ENCODE assay signal across 9 cellular contexts in the genomic region with DNA sequence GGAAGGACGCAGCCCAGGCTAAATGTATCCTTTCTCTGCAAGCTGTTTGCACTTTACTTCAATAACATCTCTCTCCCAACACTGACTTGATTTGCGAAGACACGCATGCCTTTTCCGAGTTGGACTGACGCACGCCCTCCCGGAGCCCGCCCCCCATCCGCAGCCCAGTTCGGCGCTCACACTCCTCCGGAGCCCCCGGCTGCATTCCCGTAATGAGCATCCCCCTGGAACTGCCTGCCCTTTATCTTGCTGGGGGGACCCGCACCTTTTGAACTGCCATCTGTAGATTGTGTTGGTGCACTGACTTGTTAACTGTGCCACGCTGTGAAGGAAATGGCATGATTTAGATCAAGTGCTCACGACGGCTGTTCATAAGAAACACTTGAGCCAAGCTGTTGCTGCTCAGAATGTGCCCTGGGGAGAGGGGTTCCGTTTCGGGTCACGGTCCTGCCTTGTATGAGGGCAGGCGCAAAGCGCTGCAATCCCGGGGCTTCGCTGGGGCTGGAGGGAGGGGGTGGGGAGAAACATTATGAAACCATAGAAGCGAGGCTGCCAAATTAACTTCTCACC.
DNase-seq lines count a peak whose midpoint lies in the region; ATAC-seq and TF ChIP-seq lines count a peak whose summit lies in the region.
"Had no signal": no experiment of that assay in that cellular context is flagged by ENCODE, and none has a peak within 500 bp of the region (broad histone marks: within the 10 kb centered on the region; RNA-seq: fewer than 3 reads in every experiment).

No MANE protein-coding gene starts in this region.

- H3K27ac ChIP-seq in BLaER1 treated with 17β-estradiol and CSF1 and Interleukin-3, amounts not matched to agents 10 nM and 100 nM, result no peak overlapping the region
- H3K27ac ChIP-seq in trophoblast cell (ENCODE audit: low read depth, low read length), result no peak overlapping the region
- no peak overlapping the region for H3K27ac ChIP-seq in PC-3 (ENCODE audit: low read length)

- H4K91ac ChIP-seq in trophoblast cell (ENCODE audit: low read depth, low read length), result no peak overlapping the region

- no peaks in the 10 kb centered on the region for H3K9me2 ChIP-seq in PC-3 (replicated peaks; ENCODE audit: low read length)

- no peak overlapping the region for H3K27ac Mint-ChIP-seq in T-helper 17 cell

- CTCF ChIA-PET in PC-3 (lab: Charles Lee), result no interaction called here

- peaks cover 23 to 34% (median 28%) of the 10 kb centered on the region in 11 experiments for H3K27me3 ChIP-seq in BLaER1 treated with 17β-estradiol and CSF1 and Interleukin-3, amounts not matched to agents 10 nM and 100 nM
- H3K27me3 ChIP-seq in trophoblast cell (ENCODE audit: insufficient read depth, low read length), result peaks cover 23% of the 10 kb centered on the region
- H3K27me3 ChIP-seq in PC-3 (ENCODE audit: low read length), result no peaks in the 10 kb centered on the region
- peaks cover 7% of the 10 kb centered on the region for H3K27me3 ChIP-seq in HAP-1 (ENCODE audit: low read depth)

- no peak for TF ChIP-seq CTCF in PC-3 (conservative IDR thresholded peaks at IDR 0.05; ENCODE audit: low read depth, low read length)

- H2BK120ac ChIP-seq in trophoblast cell (ENCODE audit: insufficient read depth, low read length, poor library complexity), result no peak overlapping the region

- no TSS peak for BruUV-seq in PC-3 (replicated peaks; lab: Mats Ljungman, UMichigan)

- no peaks in the 10 kb centered on the region for H3K36me3 Mint-ChIP-seq in T-helper 17 cell (ENCODE audit: low read depth)

- no peaks in the 10 kb centered on the region for H3K36me3 ChIP-seq in BLaER1 treated with 17β-estradiol and CSF1 and Interleukin-3, amounts not matched to agents 10 nM and 100 nM
- H3K36me3 ChIP-seq in trophoblast cell (ENCODE audit: control insufficient read depth in 1 of 2, insufficient read depth in 2 of 2, low read length in 2 of 2), result no peaks in the 10 kb centered on the region
- H3K36me3 ChIP-seq in PC-3 (ENCODE audit: low read depth, low read length), result no peaks in the 10 kb centered on the region
- no peaks in the 10 kb centered on the region for H3K36me3 ChIP-seq in HAP-1 (replicated peaks)

- 0 out of 22 replicates have a peak overlapping the region, but pooled peaks of 1 of the 11 experiments have one; percentile 2 for H3K9ac ChIP-seq in BLaER1 treated with 17β-estradiol and CSF1 and Interleukin-3, amounts not matched to agents 10 nM and 100 nM
- H3K9ac ChIP-seq in trophoblast cell (ENCODE audit: low read length) (no peak overlapping the region), PC-3 (ENCODE audit: low read length) (no peak overlapping the region)

- no peak overlapping the region for H2AK5ac ChIP-seq in trophoblast cell (ENCODE audit: low read length)

- H4K20me1 ChIP-seq in BLaER1 treated with 17β-estradiol and CSF1 and Interleukin-3, amounts not matched to agents 10 nM and 100 nM, result no peaks in the 10 kb centered on the region
- no peaks in the 10 kb centered on the region for H4K20me1 ChIP-seq in PC-3 (ENCODE audit: low read length)

- H2BK5ac ChIP-seq in trophoblast cell (ENCODE audit: low read depth, low read length, poor library complexity), result no peak overlapping the region

- H4K8ac ChIP-seq in trophoblast cell (ENCODE audit: low read depth, low read length), result no peak overlapping the region

- DNase-seq in T-helper 17 cell, result no peak
- peak; percentile 26 for DNase-seq in left cardiac atrium
- no peak for DNase-seq in trophoblast cell
- no peak for DNase-seq in PC-3
- no peak for DNase-seq in KBM-7
- DNase-seq in HAP-1 (ENCODE audit: low spot score in 2 of 2), result no peak
- DNase-seq: stimulated activated CD4-positive, alpha-beta T cell treated with anti-CD3 and anti-CD28 coated beads, Interleukin-15, amount 100 ng/mL, for 24 hours had no signal

- in situ Hi-C loops in KBM-7 (cut with MboI; ENCODE audit: low pct_unique_long_range_greater_than_20kb, low sequenced_read_pairs), result no loop called here
- in situ Hi-C loops in HAP-1 (cut with MboI; ENCODE audit: low sequenced_read_pairs), result no loop called here

- H3K4me1 Mint-ChIP-seq in T-helper 17 cell, result peaks cover 3% of the 10 kb centered on the region

- H3F3A ChIP-seq in PC-3 (ENCODE audit: low read length, unreplicated experiment), result no peaks in the 10 kb centered on the region

- POLR2A ChIA-PET in PC-3 (lab: Charles Lee; ENCODE audit: unreplicated experiment), result interaction anchor here (0.7 kb wide), 1 partner anchor 685 kb away, joined by 3 read pairs; no protein-coding TSS in a partner anchor

- H3K79me2 ChIP-seq in trophoblast cell (ENCODE audit: control insufficient read depth, insufficient read depth, low read length, poor library complexity), result no peaks in the 10 kb centered on the region
- H3K79me2 ChIP-seq in PC-3 (ENCODE audit: low read length), result no peaks in the 10 kb centered on the region

- H4K12ac ChIP-seq in trophoblast cell (ENCODE audit: low read depth, low read length), result no peak overlapping the region

- no peak for ATAC-seq in T-helper 17 cell
- peak; percentile 89 to 90 for ATAC-seq in left cardiac atrium
- no peak for ATAC-seq in PC-3
- ATAC-seq in activated CD4-positive, CD25-positive, alpha-beta regulatory T cell treated with anti-CD3 and anti-CD28 coated beads, Interleukin-2, amount 50 U/mL, for 24 hours, result no peak

- H2AFZ ChIP-seq in trophoblast cell (ENCODE audit: insufficient read depth, low read length, poor library complexity), result no peak overlapping the region
- H2AFZ ChIP-seq in PC-3 (ENCODE audit: low read length), result no peak overlapping the region

- H3K4ac ChIP-seq in trophoblast cell (ENCODE audit: low read depth, low read length), result no peak overlapping the region

- no peak overlapping the region for H3K18ac ChIP-seq in trophoblast cell (ENCODE audit: low read length)

- H3K4me1 ChIP-seq in BLaER1 treated with 17β-estradiol and CSF1 and Interleukin-3, amounts not matched to agents 10 nM and 100 nM, result peaks cover 0 to 17% (median 9%) of the 10 kb centered on the region in 10 experiments; a peak in 10 of 20 replicates
- H3K4me1 ChIP-seq in trophoblast cell (ENCODE audit: control insufficient read depth in 1 of 2, insufficient read depth in 2 of 2, low read length in 2 of 2) (peaks cover 7 to 9% of the 10 kb centered on the region in 2 experiments), PC-3 (ENCODE audit: insufficient read depth, low read length) (no peaks in the 10 kb centered on the region), HAP-1 (no peaks in the 10 kb centered on the region)

- no peak overlapping the region for H3K14ac ChIP-seq in trophoblast cell (ENCODE audit: low read length)

- peak overlapping the region; percentile 63 to 75 (median 69) for H3K4me2 ChIP-seq in BLaER1 treated with 17β-estradiol and CSF1 and Interleukin-3, amounts not matched to agents 10 nM and 100 nM
- peak overlapping the region; percentile 65 for H3K4me2 ChIP-seq in trophoblast cell (ENCODE audit: low read length)
- no peak overlapping the region for H3K4me2 ChIP-seq in PC-3 (ENCODE audit: low read length)

- H3K27me3 Mint-ChIP-seq in T-helper 17 cell, result peaks cover 86% of the 10 kb centered on the region

- peak overlapping the region; percentile 74 for H3K4me3 Mint-ChIP-seq in T-helper 17 cell

- no peak overlapping the region for H3K23ac ChIP-seq in trophoblast cell (ENCODE audit: low read length)

- H2BK12ac ChIP-seq in trophoblast cell (ENCODE audit: low read length), result no peak overlapping the region

- no peaks in the 10 kb centered on the region for H3K79me1 ChIP-seq in trophoblast cell (ENCODE audit: low read length)

- intact Hi-C loops in left cardiac atrium (cut with DNase I) (no loop called here), PC-3 (cut with micrococcal nuclease) (no loop called here)

- peaks cover 0 to 4% (median 0%) of the 10 kb centered on the region in 11 experiments; a peak in 2 of 22 replicates for H3K9me3 ChIP-seq in BLaER1 treated with 17β-estradiol and CSF1 and Interleukin-3, amounts not matched to agents 10 nM and 100 nM (replicated peaks in 1 of 11)
- H3K9me3 ChIP-seq in T-helper 17 cell (ENCODE audit: control insufficient read depth, low read length, poor library complexity, severe bottlenecking) (no peaks in the 10 kb centered on the region), trophoblast cell (ENCODE audit: insufficient read depth, low read depth, low read length) (no peaks in the 10 kb centered on the region), PC-3 (ENCODE audit: low read length) (no peaks in the 10 kb centered on the region), HAP-1 (no peaks in the 10 kb centered on the region)

- WGBS in trophoblast cell (ENCODE audit: extremely low coverage, insufficient coverage, insufficient read length), result no CpG with 5 or more reads among the region's 26 CpGs

- peak overlapping the region in 7 of 10 experiments; percentile 8 to 46 (median 25); a peak in 8 of 20 replicates for H3K4me3 ChIP-seq in BLaER1 treated with 17β-estradiol and CSF1 and Interleukin-3, amounts not matched to agents 10 nM and 100 nM
- H3K4me3 ChIP-seq in trophoblast cell (ENCODE audit: low read depth, low read length), result no peak overlapping the region
- H3K4me3 ChIP-seq in PC-3 (ENCODE audit: low read length), result no peak overlapping the region
- no peak overlapping the region for H3K4me3 ChIP-seq in HAP-1

Comparison
In these comparisons a context has a peak if more than half of its experiments do, and no peak if none do; other contexts are left out.
1. H3K4me3 ChIP-seq: peak in BLaER1 treated with 17β-estradiol and CSF1 and Interleukin-3, amounts not matched to agents 10 nM and 100 nM (7 of 10); none in trophoblast cell (single experiment), PC-3 (single experiment) and HAP-1 (single experiment).
2. ATAC-seq: peak in left cardiac atrium (2 of 2); none in T-helper 17 cell (single experiment), PC-3 (single experiment) and activated CD4-positive, CD25-positive, alpha-beta regulatory T cell treated with anti-CD3 and anti-CD28 coated beads, Interleukin-2, amount 50 U/mL, for 24 hours (0 of 2).